Comparison of ENCODE assay signal across 8 cellular contexts in the genomic region with DNA sequence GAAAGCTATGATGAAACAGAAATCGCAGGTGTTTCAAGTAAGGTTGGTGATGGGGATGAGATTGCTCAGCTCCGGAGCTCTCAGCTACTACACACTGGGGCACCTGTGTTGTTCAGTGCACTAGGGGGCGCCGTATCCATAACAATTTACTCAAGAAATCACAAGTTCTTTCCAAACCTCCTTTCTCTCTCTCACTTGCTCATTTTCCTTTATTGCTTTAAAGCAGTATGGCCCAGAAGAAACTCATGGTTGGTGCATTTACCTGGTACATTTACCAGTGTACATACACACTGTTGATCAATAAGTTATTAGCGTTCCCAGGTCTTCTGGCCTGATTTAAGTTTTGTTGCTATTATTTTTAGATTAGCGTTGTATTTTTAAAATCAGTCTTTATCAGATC.
A peak's percentile ranks its signal among the peaks of the same experiment; 100 is the strongest.
DNase-seq lines count a peak whose midpoint lies in the region; ATAC-seq and TF ChIP-seq lines count a peak whose summit lies in the region.

No MANE protein-coding gene starts in this region.

- H3K27me3 ChIP-seq in uterus: no peaks in the 10 kb centered on the region

- peak overlapping the region; percentile 41 for H3K27ac Mint-ChIP-seq in activated naive CD4-positive, alpha-beta T cell treated with anti-CD3 and anti-CD28 coated beads for 36 hours

- no peak overlapping the region for H3K9ac ChIP-seq in SK-N-MC (ENCODE audit: insufficient read length)

- no peaks in the 10 kb centered on the region for H3K36me3 Mint-ChIP-seq in activated naive CD4-positive, alpha-beta T cell treated with anti-CD3 and anti-CD28 coated beads for 36 hours (ENCODE audit: low read depth)

- H3K4me3 ChIP-seq in SK-N-MC (no peak overlapping the region), uterus (no peak overlapping the region)

- H3K27ac ChIP-seq in SK-N-MC: no peak overlapping the region
- H3K27ac ChIP-seq in uterus: no peak overlapping the region

- TF ChIP-seq CTCF in uterus (IDR thresholded peaks at IDR 0.05): peak; percentile 60 to 73 (median 70)

- no peaks in the 10 kb centered on the region for H3K27me3 Mint-ChIP-seq in activated naive CD4-positive, alpha-beta T cell treated with anti-CD3 and anti-CD28 coated beads for 36 hours (ENCODE audit: low read depth)

- no peak overlapping the region for H3K4me3 Mint-ChIP-seq in activated naive CD4-positive, alpha-beta T cell treated with anti-CD3 and anti-CD28 coated beads for 36 hours

- no peak for TF ChIP-seq POLR2A in uterus (IDR thresholded peaks at IDR 0.05)

- H3K36me3 ChIP-seq in SK-N-MC (ENCODE audit: insufficient read depth, low read length): no peaks in the 10 kb centered on the region
- H3K36me3 ChIP-seq in uterus: no peaks in the 10 kb centered on the region

- H3K9me3 ChIP-seq in SK-N-MC (ENCODE audit: low read depth, low read length): no peaks in the 10 kb centered on the region
- H3K9me3 ChIP-seq in uterus: no peaks in the 10 kb centered on the region

- intact Hi-C loops in activated naive CD4-positive, alpha-beta T cell treated with anti-CD3 and anti-CD28 coated beads for 36 hours (cut with micrococcal nuclease): loop anchor here (1.0 to 2.0 kb wide), 9 partner anchors 53 to 435 kb away; no protein-coding TSS in a partner anchor
- intact Hi-C loops in uterus (cut with DNase I; ENCODE audit: low total_unique reads): no loop called here

- CTCF ChIA-PET in activated naive CD4-positive, alpha-beta T cell treated with anti-CD3 and anti-CD28 coated beads for 36 hours (lab: Charles Lee): interaction anchor here (0.6 to 7.8 kb wide), 23 partner anchors 13 to 441 kb away, joined by 3 to 81 read pairs (median 4); no protein-coding TSS in a partner anchor

- peak; percentile 68 for ATAC-seq in GM21786 (IDR thresholded peaks at IDR 0.05; ENCODE audit: unreplicated experiment)

- peaks cover 6 to 8% of the 10 kb centered on the region in 2 donors for H3K4me1 ChIP-seq in uterus

- H3K9me3 Mint-ChIP-seq in activated naive CD4-positive, alpha-beta T cell treated with anti-CD3 and anti-CD28 coated beads for 36 hours: no peaks in the 10 kb centered on the region

- H3K4me1 Mint-ChIP-seq in activated naive CD4-positive, alpha-beta T cell treated with anti-CD3 and anti-CD28 coated beads for 36 hours (ENCODE audit: low read depth): peaks cover 54% of the 10 kb centered on the region

- DNase-seq in DMS114 treated with DMSO at 0.1 percent for 48 hours (lab: John Stamatoyannopoulos, UW; ENCODE audit: unreplicated experiment) (peak; percentile 33), MV-4-11 (lab: John Stamatoyannopoulos, UW) (peak; percentile 60), SK-N-MC (ENCODE audit: low read depth, low spot score) (peak; percentile 55), glomerular visceral epithelial cell (ENCODE audit: extremely low spot score) (peak; percentile 80), pons (ENCODE audit: low spot score) (peak; percentile 79), uterus (peak; percentile 72 to 81)
- peak; percentile 97 for DNase-seq in activated naive CD4-positive, alpha-beta T cell treated with anti-CD3 and anti-CD28 coated beads for 36 hours

Comparison
In these comparisons a context has a peak if more than half of its experiments do, and no peak if none do; other contexts are left out.
1. DNase-seq: peak in every context shown above with its lines; median percentile 97 in activated naive CD4-positive, alpha-beta T cell treated with anti-CD3 and anti-CD28 coated beads for 36 hours; 80 in glomerular visceral epithelial cell; 79 in pons; 76 in uterus; 60 in MV-4-11; 55 in SK-N-MC; 33 in DMS114 treated with DMSO at 0.1 percent for 48 hours.